Comparison of ENCODE assay signal across 8 cellular contexts in genomic region chr9:95048225-95049087, GRCh38.
DNase-seq lines count a peak whose midpoint lies in the region; ATAC-seq, FAIRE-seq and TF ChIP-seq lines count a peak whose summit lies in the region.

No MANE protein-coding gene starts in this region.

- H3K4me2 ChIP-seq in endothelial cell of umbilical vein (ENCODE audit: insufficient read depth, low read length): peak overlapping the region; percentile 48

- peaks cover 0 to 2% of the 10 kb centered on the region in 2 experiments for H3K36me3 ChIP-seq in endothelial cell of umbilical vein (ENCODE audit: control insufficient read depth in 2 of 2, extremely low read depth in 1 of 2, insufficient read depth in 2 of 2, low read length in 2 of 2)

- H3K9me3 ChIP-seq in endothelial cell of umbilical vein (replicated peaks; ENCODE audit: control insufficient read depth, insufficient read depth, low read length): no peaks in the 10 kb centered on the region

- H3K4me3 ChIP-seq in GM12875 (ENCODE audit: low read depth, low read length): peak overlapping the region; percentile 62
- peak overlapping the region; percentile 9 to 44 (median 42) for H3K4me3 ChIP-seq in endothelial cell of umbilical vein (replicated peaks in 1 of 3; ENCODE audit: insufficient read depth in 1 of 3, low read depth in 1 of 3, low read length in 3 of 3)

- POLR2A ChIA-PET in endothelial cell of umbilical vein (lab: Charles Lee): interaction anchor here (0.6 to 0.7 kb wide), 2 partner anchors 180 to 413 kb away, joined by 3 to 4 read pairs; no protein-coding TSS in a partner anchor

- peak; percentile 87 for DNase-seq in NCI-H748 treated with DMSO at 0.1 percent for 48 hours (lab: John Stamatoyannopoulos, UW)
- DNase-seq in activated CD8-positive, alpha-beta memory T cell treated with anti-CD3 and anti-CD28 coated beads for 24 hours: peak; percentile 76
- peak; percentile 52 for DNase-seq in endothelial cell of umbilical vein (ENCODE audit: low read depth, low spot score)
- peak; percentile 68 for DNase-seq in myocyte (ENCODE audit: low read depth)
- DNase-seq in GDM1 (lab: John Stamatoyannopoulos, UW): no peak

- TSS peak; percentile 22 for BruUV-seq in endothelial cell of umbilical vein (replicated peaks; lab: Mats Ljungman, UMichigan)

- H3K9me1 ChIP-seq in endothelial cell of umbilical vein (replicated peaks; ENCODE audit: control insufficient read depth, extremely low read depth, insufficient read depth, low read length): no peaks in the 10 kb centered on the region

- H3K9me3 Mint-ChIP-seq in stimulated activated memory B cell treated with anti-CD40 and anti-IgM and Interleukin-4, amounts not matched to agents 10 μg/mL and 1 μg/mL and 100 μg/mL, for 72 hours: no peaks in the 10 kb centered on the region

- H3K27me3 ChIP-seq in endothelial cell of umbilical vein (ENCODE audit: control insufficient read depth in 2 of 2, insufficient read depth in 2 of 2, low read length in 2 of 2): no peaks in the 10 kb centered on the region

- peak; percentile 35 for FAIRE-seq in endothelial cell of umbilical vein (lab: Jason Lieb, UNC)

- TF ChIP-seq CTCF in GM12875 (IDR thresholded peaks at IDR 0.05; ENCODE audit: borderline replicate concordance, insufficient read depth, low read depth, low read length): no peak
- TF ChIP-seq CTCF in endothelial cell of umbilical vein (IDR thresholded peaks at IDR 0.05; ENCODE audit: extremely low read depth in 1 of 2, insufficient read depth in 1 of 2, low read depth in 1 of 2, low read length in 2 of 2): no peak

- dilution Hi-C loops in endothelial cell of umbilical vein (cut with MboI; ENCODE audit: extremely low pct_ligation_motif_present, low sequenced_read_pairs): no loop called here

- H3K27ac ChIP-seq in endothelial cell of umbilical vein (ENCODE audit: insufficient read depth, low read depth, low read length): no peak overlapping the region

- peaks cover 9% of the 10 kb centered on the region for H3K4me1 Mint-ChIP-seq in stimulated activated memory B cell treated with anti-CD40 and anti-IgM and Interleukin-4, amounts not matched to agents 10 μg/mL and 1 μg/mL and 100 μg/mL, for 72 hours

- H2AFZ ChIP-seq in endothelial cell of umbilical vein (ENCODE audit: low read depth, low read length): peak overlapping the region; percentile 2

- H3K4me1 ChIP-seq in endothelial cell of umbilical vein (ENCODE audit: control insufficient read depth, extremely low read depth, insufficient read depth, low read length): peaks cover 12% of the 10 kb centered on the region

- TF ChIP-seq POLR2A in endothelial cell of umbilical vein (IDR thresholded peaks at IDR 0.05; ENCODE audit: low read depth, low read length): no peak

- ATAC-seq in HG02852 (IDR thresholded peaks at IDR 0.05; ENCODE audit: unreplicated experiment): peak; percentile 91
- ATAC-seq in stimulated activated memory B cell treated with anti-CD40 and anti-IgM and Interleukin-4, amounts not matched to agents 10 μg/mL and 1 μg/mL and 100 μg/mL, for 72 hours: peak; percentile 92

- peaks cover 3% of the 10 kb centered on the region for H4K20me1 ChIP-seq in endothelial cell of umbilical vein (replicated peaks; ENCODE audit: control insufficient read depth, extremely low read depth, insufficient read depth, low read length)

- peak overlapping the region; percentile 74 for H3K4me3 Mint-ChIP-seq in stimulated activated memory B cell treated with anti-CD40 and anti-IgM and Interleukin-4, amounts not matched to agents 10 μg/mL and 1 μg/mL and 100 μg/mL, for 72 hours

- H3K36me3 Mint-ChIP-seq in stimulated activated memory B cell treated with anti-CD40 and anti-IgM and Interleukin-4, amounts not matched to agents 10 μg/mL and 1 μg/mL and 100 μg/mL, for 72 hours: peaks cover 15% of the 10 kb centered on the region

- H3K27ac Mint-ChIP-seq in stimulated activated memory B cell treated with anti-CD40 and anti-IgM and Interleukin-4, amounts not matched to agents 10 μg/mL and 1 μg/mL and 100 μg/mL, for 72 hours: no peak overlapping the region

- peak overlapping the region; percentile 35 for H3K9ac ChIP-seq in endothelial cell of umbilical vein (replicated peaks; ENCODE audit: extremely low read depth, insufficient read depth, low read length)

- intact Hi-C loops in endothelial cell of umbilical vein (cut with micrococcal nuclease): loop anchor here (2.0 kb wide), 1 partner anchor 44 kb away; no protein-coding TSS in a partner anchor

- H3K79me2 ChIP-seq in endothelial cell of umbilical vein (ENCODE audit: control insufficient read depth, insufficient read depth, low read length): peaks cover 7% of the 10 kb centered on the region

- CTCF ChIA-PET in endothelial cell of umbilical vein (lab: Charles Lee): interaction anchor here (0.8 to 1.8 kb wide), 9 partner anchors 8 to 367 kb away, joined by 3 to 8 read pairs (median 4); no protein-coding TSS in a partner anchor

- peaks cover 9% of the 10 kb centered on the region for H3K27me3 Mint-ChIP-seq in stimulated activated memory B cell treated with anti-CD40 and anti-IgM and Interleukin-4, amounts not matched to agents 10 μg/mL and 1 μg/mL and 100 μg/mL, for 72 hours

TF ChIP-seq in endothelial cell of umbilical vein, 7 proteins besides CTCF, POLR2A, EP300 and RAD21:
- TF ChIP-seq MAX (IDR thresholded peaks at IDR 0.05; ENCODE audit: insufficient read depth, insufficient read length): no peak
- no peak for TF ChIP-seq GATA2 (IDR thresholded peaks at IDR 0.05; ENCODE audit: insufficient read depth, insufficient read length, low read depth, low read length)
- no peak for TF ChIP-seq MYC (IDR thresholded peaks at IDR 0.05; ENCODE audit: low read depth, low read length)
- no peak for TF ChIP-seq EZH2 (IDR thresholded peaks at IDR 0.05; ENCODE audit: borderline replicate concordance, low read depth, low read length, severe bottlenecking)
- no peak for TF ChIP-seq JUN (IDR thresholded peaks at IDR 0.05; ENCODE audit: borderline replicate concordance, insufficient read depth, insufficient read length, low read depth)
- no peak for TF ChIP-seq POLR2AphosphoS5 (IDR thresholded peaks at IDR 0.05; ENCODE audit: insufficient read depth, low read depth, low read length)
- TF ChIP-seq FOS (IDR thresholded peaks at IDR 0.05; ENCODE audit: borderline replicate concordance, insufficient read depth, low read length): no peak
